17 cellular contexts compared by ENCODE assay signal in the genomic region with DNA sequence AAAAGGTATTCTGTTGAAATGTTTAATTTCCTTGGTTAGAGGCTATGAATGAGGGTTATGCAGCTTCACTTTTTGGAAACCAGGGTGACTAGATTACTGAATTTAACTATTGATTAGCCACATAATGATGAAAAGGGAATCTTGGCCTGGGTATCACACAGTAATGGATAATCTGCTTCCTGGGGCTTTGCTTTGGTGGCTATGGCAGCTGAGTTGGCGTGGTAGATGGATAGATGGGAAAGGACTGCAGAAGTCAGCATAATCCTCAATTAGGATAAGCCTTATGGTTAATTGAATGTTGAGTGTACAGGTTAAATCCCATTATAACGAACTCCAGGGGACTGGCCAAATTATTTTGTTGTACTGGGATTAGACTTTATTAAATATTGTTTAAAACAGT. TPM values are rescaled to one million over a fixed set of nuclear protein-coding genes. Genes with fewer than 3 reads are reported as not detected.
DNase-seq lines count a peak whose midpoint lies in the region; ATAC-seq, FAIRE-seq and TF ChIP-seq lines count a peak whose summit lies in the region.
"Had no signal": no experiment of that assay in that cellular context is flagged by ENCODE, and none has a peak within 500 bp of the region (broad histone marks: within the 10 kb centered on the region; RNA-seq: fewer than 3 reads in every experiment).

No MANE protein-coding gene starts in this region.

- no peak overlapping the region for H3K9ac ChIP-seq in HUES48 (ENCODE audit: low read depth, low read length)

- no peaks in the 10 kb centered on the region for H3K9me3 Mint-ChIP-seq in activated T-cell treated with anti-CD3 and anti-CD28 coated beads, Interleukin-2, amount 50 U/mL, for 24 hours
- H3K9me3 Mint-ChIP-seq in activated CD4-positive, alpha-beta memory T cell treated with anti-CD3 and anti-CD28 coated beads for 36 hours = no peaks in the 10 kb centered on the region
- H3K9me3 Mint-ChIP-seq in naive thymus-derived CD8-positive, alpha-beta T cell = no peaks in the 10 kb centered on the region

- intact Hi-C loops in activated CD4-positive, alpha-beta memory T cell treated with anti-CD3 and anti-CD28 coated beads for 36 hours (cut with micrococcal nuclease) = loop anchor here (10.0 kb wide), 1 partner anchor 1258 kb away; no protein-coding TSS in a partner anchor

- H3K27me3 Mint-ChIP-seq in activated T-cell treated with anti-CD3 and anti-CD28 coated beads, Interleukin-2, amount 50 U/mL, for 24 hours = no peaks in the 10 kb centered on the region
- no peaks in the 10 kb centered on the region for H3K27me3 Mint-ChIP-seq in activated CD4-positive, alpha-beta memory T cell treated with anti-CD3 and anti-CD28 coated beads for 36 hours
- H3K27me3 Mint-ChIP-seq in naive thymus-derived CD8-positive, alpha-beta T cell = no peaks in the 10 kb centered on the region

- H3K27me3 ChIP-seq in HUES48 (ENCODE audit: control insufficient read depth, insufficient read depth, low read length) = no peaks in the 10 kb centered on the region

- no peak for FAIRE-seq in H54 (lab: Jason Lieb, UNC)
- FAIRE-seq: D721Med, islet of Langerhans had no signal

- peak overlapping the region; percentile 95 for H3K27ac Mint-ChIP-seq in activated T-cell treated with anti-CD3 and anti-CD28 coated beads, Interleukin-2, amount 50 U/mL, for 24 hours
- peak overlapping the region; percentile 65 for H3K27ac Mint-ChIP-seq in activated CD4-positive, alpha-beta memory T cell treated with anti-CD3 and anti-CD28 coated beads for 36 hours
- H3K27ac Mint-ChIP-seq in naive thymus-derived CD8-positive, alpha-beta T cell = peak overlapping the region; percentile 8 to 91 (median 64)

- DNase-seq in activated T-cell treated with anti-CD3 and anti-CD28 coated beads, Interleukin-2, amount 50 U/mL, for 24 hours = no peak
- DNase-seq in activated T-cell treated with anti-CD3 and anti-CD28 coated beads for 4 hours (no peak), H54 (ENCODE audit: insufficient read length, low spot score) (no peak)
- no peak for DNase-seq in activated CD4-positive, alpha-beta memory T cell treated with anti-CD3 and anti-CD28 coated beads for 36 hours
- no peak for DNase-seq in naive thymus-derived CD8-positive, alpha-beta T cell
- DNase-seq: Kasumi-1, mesendoderm, NCI-H526 treated with DMSO at 0.1 percent for 48 hours, T1000 had no signal

- no peaks in the 10 kb centered on the region for H3K36me3 ChIP-seq in HUES48 (ENCODE audit: control insufficient read depth, insufficient read depth, low read length)

- H3K4me1 ChIP-seq in HUES48 (ENCODE audit: control insufficient read depth, insufficient read depth, low read length) = peaks cover 43% of the 10 kb centered on the region

- no peak for TF ChIP-seq POLR2A in H54 (IDR thresholded peaks at IDR 0.05; ENCODE audit: low read depth, low read length)

- peaks cover 69% of the 10 kb centered on the region for H3K4me1 Mint-ChIP-seq in activated T-cell treated with anti-CD3 and anti-CD28 coated beads, Interleukin-2, amount 50 U/mL, for 24 hours (ENCODE audit: low read depth)
- H3K4me1 Mint-ChIP-seq in activated CD4-positive, alpha-beta memory T cell treated with anti-CD3 and anti-CD28 coated beads for 36 hours (ENCODE audit: low read depth) = peaks cover 68% of the 10 kb centered on the region
- peaks cover 26 to 84% (median 68%) of the 10 kb centered on the region in 4 donors for H3K4me1 Mint-ChIP-seq in naive thymus-derived CD8-positive, alpha-beta T cell

- H3K4me3 ChIP-seq in HUES48 (ENCODE audit: low read depth, low read length) = no peak overlapping the region
- H3K4me3 ChIP-seq: skin epidermis had no signal

- ATAC-seq in naive thymus-derived CD8-positive, alpha-beta T cell = no peak
- ATAC-seq in GM19397 (IDR thresholded peaks at IDR 0.05; ENCODE audit: unreplicated experiment) = no peak
- ATAC-seq in esophagus mucosa = no peak

- H3K4me3 Mint-ChIP-seq in activated T-cell treated with anti-CD3 and anti-CD28 coated beads, Interleukin-2, amount 50 U/mL, for 24 hours = peak overlapping the region; percentile 73
- H3K4me3 Mint-ChIP-seq in activated CD4-positive, alpha-beta memory T cell treated with anti-CD3 and anti-CD28 coated beads for 36 hours = peak overlapping the region; percentile 7
- H3K4me3 Mint-ChIP-seq in naive thymus-derived CD8-positive, alpha-beta T cell = peak overlapping the region in 9 of 10 donors; percentile 5 to 74 (median 33)

- CTCF ChIA-PET in activated CD4-positive, alpha-beta memory T cell treated with anti-CD3 and anti-CD28 coated beads for 36 hours (lab: Charles Lee) = interaction anchor here (1.3 to 2.8 kb wide), 3 partner anchors 114 to 234 kb away, joined by 4 to 12 read pairs (median 6); no protein-coding TSS in a partner anchor

- no peaks in the 10 kb centered on the region for H3K9me3 ChIP-seq in HUES48 (ENCODE audit: control insufficient read depth, insufficient read depth, low read length)

- POLR2A ChIA-PET in activated CD4-positive, alpha-beta memory T cell treated with anti-CD3 and anti-CD28 coated beads for 36 hours (lab: Charles Lee) = no interaction called here
- POLR2A ChIA-PET in naive thymus-derived CD8-positive, alpha-beta T cell (lab: Charles Lee) = interaction anchor here (0.7 kb wide), 1 partner anchor 8 kb away, joined by 4 read pairs; no protein-coding TSS in a partner anchor

- H3K36me3 Mint-ChIP-seq in activated T-cell treated with anti-CD3 and anti-CD28 coated beads, Interleukin-2, amount 50 U/mL, for 24 hours (ENCODE audit: low read depth) = peaks cover 83% of the 10 kb centered on the region
- peaks cover 26% of the 10 kb centered on the region for H3K36me3 Mint-ChIP-seq in activated CD4-positive, alpha-beta memory T cell treated with anti-CD3 and anti-CD28 coated beads for 36 hours
- H3K36me3 Mint-ChIP-seq in naive thymus-derived CD8-positive, alpha-beta T cell = peaks cover 0 to 13% (median 4%) of the 10 kb centered on the region in 3 donors

- H3K27ac ChIP-seq in HUES48 (ENCODE audit: low read depth, low read length) = peak overlapping the region; percentile 51
- H3K27ac ChIP-seq: epithelial cell of prostate, HL-60, skin epidermis had no signal

RNA-seq across cellular contexts. Expression of gene NCOA3, which starts 5.2 kb away (rescaled TPM):
- total RNA-seq in activated CD4-positive, alpha-beta memory T cell treated with anti-CD3 and anti-CD28 coated beads for 36 hours = 10 to 100 TPM; 72.0 to 81.8 TPM
- 100 to 1,000 TPM in 1 of 2 experiments, 10 to 100 TPM in 1; 92.0 to 106 TPM for total RNA-seq in naive thymus-derived CD8-positive, alpha-beta T cell
- polyA plus RNA-seq in naive thymus-derived CD8-positive, alpha-beta T cell = 10 to 100 TPM; 18.4 to 27.8 (median 20.1) TPM
- total RNA-seq in esophagus mucosa = 29.1 TPM

Comparison
In these comparisons a context has a peak if more than half of its experiments do, and no peak if none do; other contexts are left out.
1. H3K4me3 Mint-ChIP-seq: peak in every context shown above with its lines; median percentile 73 in activated T-cell treated with anti-CD3 and anti-CD28 coated beads, Interleukin-2, amount 50 U/mL, for 24 hours; 33 in naive thymus-derived CD8-positive, alpha-beta T cell; 7 in activated CD4-positive, alpha-beta memory T cell treated with anti-CD3 and anti-CD28 coated beads for 36 hours.